Comparison of ENCODE assay signal across 28 cellular contexts in genomic region chr1:203717120-203717519, GRCh38. TPM values are rescaled to one million over a fixed set of nuclear protein-coding genes. Genes with fewer than 3 reads are reported as not detected.
"Had no signal": no experiment of that assay in that cellular context is flagged by ENCODE, and none has a peak within 500 bp of the region (broad histone marks: within the 10 kb centered on the region; RNA-seq: fewer than 3 reads in every experiment).

No MANE protein-coding gene starts in this region.

- ATAC-seq: stimulated activated effector memory CD8-positive, alpha-beta T cell treated with anti-CD3 and anti-CD28 coated beads, Interleukin-12 subunit alpha, Interleukin-12 subunit beta, amount 100 ng/mL, for 72 hours; stimulated activated memory B cell treated with anti-CD40 and anti-IgM and Interleukin-4, amounts not matched to agents 10 μg/mL and 1 μg/mL and 100 μg/mL, for 72 hours; stimulated activated naive B cell treated with anti-CD40 and anti-IgM and Interleukin-4, amounts not matched to agents 10 μg/mL and 1 μg/mL and 100 μg/mL, for 72 hours; stimulated activated naive CD8-positive, alpha-beta T cell treated with anti-CD3 and anti-CD28 coated beads, Interleukin-15, amount 100 ng/mL, for 72 hours; stimulated activated naive CD8-positive, alpha-beta T cell treated with anti-CD3 and anti-CD28 coated beads, Interleukin-15, Interleukin-2, amounts not matched to agents 100 U/mL and 50 U/mL, for 24 hours; upper lobe of right lung had no signal

- H3K27me3 ChIP-seq: stomach, suprapubic skin, testis, thyroid gland, tibial artery, tibial nerve, transverse colon, upper lobe of left lung, upper lobe of right lung, uterus, vagina had no signal

- FAIRE-seq: urothelium cell line had no signal

- H3K4me3 ChIP-seq: stomach, suprapubic skin, testis, thoracic aorta, thyroid gland, tibial artery, tibial nerve, transverse colon, upper lobe of left lung, upper lobe of right lung, uterus, vagina had no signal

- DNase-seq: stimulated activated CD4-positive, alpha-beta T cell treated with anti-CD3 and anti-CD28 coated beads, Interleukin-2, amount 100 ng/mL, for 48 hours; stimulated activated CD4-positive, alpha-beta T cell treated with anti-CD3 and anti-CD28 coated beads, Interleukin-4, amount 100 ng/mL, for 1 hour; stimulated activated CD4-positive, alpha-beta T cell treated with anti-CD3 and anti-CD28 coated beads, Interleukin-4, amount 100 ng/mL, for 24 hours; stimulated activated CD4-positive, alpha-beta T cell treated with anti-CD3 and anti-CD28 coated beads, Interleukin-4, amount 100 ng/mL, for 4 hours; stimulated activated CD8-positive, alpha-beta memory T cell treated with anti-CD3 and anti-CD28 coated beads, Interleukin-4, amount 100 ng/mL, for 48 hours; stimulated activated naive B cell treated with anti-CD40 and anti-IgM and Interleukin-4, amounts not matched to agents 10 μg/mL and 1 μg/mL and 100 μg/mL, for 72 hours; stimulated activated naive CD4-positive, alpha-beta T cell; stimulated activated naive CD4-positive, alpha-beta T cell treated with Interleukin-2 at 50 U/mL for 16 hours; stimulated activated naive CD8-positive, alpha-beta T cell treated with anti-CD3 and anti-CD28 coated beads, Interleukin-15, amount 100 ng/mL, for 72 hours; stimulated activated naive CD8-positive, alpha-beta T cell treated with anti-CD3 and anti-CD28 coated beads, Interleukin-15, Interleukin-2, amounts not matched to agents 100 U/mL and 50 U/mL, for 24 hours; stomach; substantia nigra; testis; thyroid gland; tibial artery; transverse colon; trophoblast cell; upper lobe of left lung; upper lobe of right lung; uterus had no signal

- H3K36me3 ChIP-seq: uterus had no signal

- H3K27ac ChIP-seq: stomach, suprapubic skin, testis, thoracic aorta, thyroid gland, tibial artery, tibial nerve, transverse colon, upper lobe of left lung, upper lobe of right lung, uterus, vagina had no signal

- H3K9me3 ChIP-seq: stomach, suprapubic skin, testis, thoracic aorta, thyroid gland, tibial artery, tibial nerve, transverse colon, upper lobe of left lung, upper lobe of right lung, uterus, vagina had no signal

- H3K4me1 ChIP-seq: stomach, suprapubic skin, testis, thyroid gland, tibial artery, tibial nerve, transverse colon, upper lobe of left lung, upper lobe of right lung, uterus, vagina had no signal

RNA-seq across cellular contexts. Expression of gene LAX1, which starts 47.9 kb away (rescaled TPM):
- total RNA-seq: temporal lobe had no signal
